In genomic region chr3:195773956-195774537, GRCh38 we compare ENCODE assay signal across 21 cellular contexts. TPM values are rescaled to one million over a fixed set of nuclear protein-coding genes. Genes with fewer than 3 reads are reported as not detected.
A peak's percentile ranks its signal among the peaks of the same experiment; 100 is the strongest.
DNase-seq lines count a peak whose midpoint lies in the region; ATAC-seq, FAIRE-seq and TF ChIP-seq lines count a peak whose summit lies in the region.
"Had no signal": no experiment of that assay in that cellular context is flagged by ENCODE, and none has a peak within 500 bp of the region (broad histone marks: within the 10 kb centered on the region; RNA-seq: fewer than 3 reads in every experiment).

No MANE protein-coding gene starts in this region.

- no peak for TF ChIP-seq POLR2A in HepG2 (IDR thresholded peaks at IDR 0.05; ENCODE audit: insufficient read depth in 1 of 2, low read depth in 2 of 2, low read length in 2 of 2)
- TF ChIP-seq POLR2A in spleen (IDR thresholded peaks at IDR 0.05), result no peak
- TF ChIP-seq POLR2A in gastroesophageal sphincter (IDR thresholded peaks at IDR 0.05), result no peak

- TF ChIP-seq CTCF in WERI-Rb-1 (IDR thresholded peaks at IDR 0.05; ENCODE audit: low read depth, low read length), result peak; percentile 18; the same call in 1 of the 2 replicates
- TF ChIP-seq CTCF in HepG2 (CRISPR knock-in tag; IDR thresholded peaks at IDR 0.05), result no peak
- no peak for TF ChIP-seq CTCF in spleen (IDR thresholded peaks at IDR 0.05 in 8 of 11, conservative IDR thresholded peaks at IDR 0.05 in 3 of 11)
- no peak for TF ChIP-seq CTCF in gastroesophageal sphincter (IDR thresholded peaks at IDR 0.05)

- no peak overlapping the region for H3K27ac ChIP-seq in WERI-Rb-1
- H3K27ac ChIP-seq in HepG2 (ENCODE audit: extremely low read length, insufficient read depth, low read length), result no peak overlapping the region
- H3K27ac ChIP-seq in spleen, result no peak overlapping the region
- no peak overlapping the region for H3K27ac ChIP-seq in gastroesophageal sphincter
- H3K27ac ChIP-seq: BLaER1 had no signal

- H2AFZ ChIP-seq in HepG2 (ENCODE audit: low read length), result no peak overlapping the region
- H2AFZ ChIP-seq: GM23338 had no signal

- TF ChIP-seq EP300 in HepG2 (IDR thresholded peaks at IDR 0.05; ENCODE audit: low read depth in 2 of 2, low read length in 2 of 2), result no peak
- TF ChIP-seq EP300 in HepG2 (CRISPR knock-in tag; IDR thresholded peaks at IDR 0.05; ENCODE audit: borderline replicate concordance), result no peak
- no peak for TF ChIP-seq EP300 in gastroesophageal sphincter (IDR thresholded peaks at IDR 0.05)

- CTCF ChIA-PET in HepG2 (lab: Yijun Ruan, JAX; ENCODE audit: low intra/inter-chr PET ratio, low total read pairs), result interaction anchor here (1.3 kb wide), 1 partner anchor 121 kb away, joined by 5 read pairs; no protein-coding TSS in a partner anchor

- H3K4me1 ChIP-seq in HepG2 (ENCODE audit: insufficient read depth, low read length), result no peaks in the 10 kb centered on the region
- H3K4me1 ChIP-seq in spleen, result no peaks in the 10 kb centered on the region
- no peaks in the 10 kb centered on the region for H3K4me1 ChIP-seq in gastroesophageal sphincter
- H3K4me1 ChIP-seq: BLaER1 had no signal

- H3K9me3 ChIP-seq in WERI-Rb-1 (ENCODE audit: severe bottlenecking) (no peaks in the 10 kb centered on the region), HepG2 (ENCODE audit: low read length) (no peaks in the 10 kb centered on the region), spleen (no peaks in the 10 kb centered on the region), gastroesophageal sphincter (no peaks in the 10 kb centered on the region)

- 50% methylated on average over 23 of the region's 23 CpGs for WGBS in HepG2 (ENCODE audit: low lambda C conversion rate)
- WGBS in spleen, 5 donors, result 90 to 96% (median 91%) methylated on average over 23 of the region's 23 CpGs
- 89% methylated on average over 16 of the region's 23 CpGs; no CpG with 5 or more reads in 1 of the 2 donors for WGBS in gastroesophageal sphincter (ENCODE audit: low coverage in 1 of 2), 2 donors

- ATAC-seq in HepG2, result peak; percentile 30; the same call in 2 of the 3 replicates
- no peak for ATAC-seq in gastroesophageal sphincter
- ATAC-seq: GM12878 had no signal

- in situ Hi-C loops in HepG2 (cut with HindIII; ENCODE audit: extremely low pct_ligation_motif_present, low pct_unique_long_range_greater_than_20kb), result no loop called here

- no peak overlapping the region for H3K9ac ChIP-seq in HepG2 (ENCODE audit: insufficient read depth, low read depth, low read length)
- H3K9ac ChIP-seq: BLaER1 had no signal

- no TSS peak for BruUV-seq in HepG2 (replicated peaks; lab: Mats Ljungman, UMichigan)

- FAIRE-seq in HepG2 (lab: Jason Lieb, UNC), result no peak
- FAIRE-seq: GM12878, GM18507 had no signal

- DNase-seq in D341Med (ENCODE audit: low spot score) (peak; percentile 37), WERI-Rb-1 (no peak), HepG2 (ENCODE audit: low spot score) (no peak), spleen (peak; percentile 41), NCI-H510A (lab: John Stamatoyannopoulos, UW) (no peak)
- DNase-seq in activated CD4-positive, CD25-positive, alpha-beta regulatory T cell treated with anti-CD3 and anti-CD28 coated beads, Interleukin-2, amount 50 U/mL, for 72 hours, result no peak
- DNase-seq: CD4-positive, alpha-beta memory T cell; IMR-90; NCI-H1417 treated with DMSO at 0.1 percent for 48 hours; NCI-H187 treated with DMSO at 0.1 percent for 48 hours; NCI-H2227 treated with DMSO at 0.1 percent for 48 hours; NCI-H524 treated with DMSO at 0.1 percent for 48 hours; RPMI8226; SHP77 treated with DMSO at 0.1 percent for 48 hours had no signal

- POLR2A ChIA-PET in HepG2 (lab: Yijun Ruan, JAX), result no interaction called here

- intact Hi-C loops in HepG2 (cut with micrococcal nuclease; ENCODE audit: unreplicated experiment) (no loop called here), spleen (cut with DNase I; ENCODE audit: low total_unique reads) (no loop called here)

- H3K4me3 ChIP-seq in WERI-Rb-1 (ENCODE audit: low read depth, low read length) (no peak overlapping the region), HepG2 (replicated peaks in 1 of 3; ENCODE audit: insufficient read depth in 1 of 3, low read depth in 2 of 3, low read length in 3 of 3) (no peak overlapping the region), spleen (no peak overlapping the region), gastroesophageal sphincter (no peak overlapping the region)
- H3K4me3 ChIP-seq: BLaER1, GM12878, GM23338 had no signal

- no peaks in the 10 kb centered on the region for H3K36me3 ChIP-seq in WERI-Rb-1
- H3K36me3 ChIP-seq in HepG2 (replicated peaks in 1 of 2; ENCODE audit: control insufficient read depth in 1 of 2, insufficient read depth in 2 of 2, low read length in 2 of 2), result no peaks in the 10 kb centered on the region
- no peaks in the 10 kb centered on the region for H3K36me3 ChIP-seq in spleen
- H3K36me3 ChIP-seq in gastroesophageal sphincter, result no peaks in the 10 kb centered on the region
- H3K36me3 ChIP-seq: BLaER1 had no signal

- H3K27me3 ChIP-seq in WERI-Rb-1 (ENCODE audit: insufficient read depth, low read depth, severe bottlenecking) (no peaks in the 10 kb centered on the region), HepG2 (ENCODE audit: control insufficient read depth in 1 of 2, insufficient read depth in 2 of 2, low read length in 2 of 2) (peaks cover 4 to 23% of the 10 kb centered on the region in 2 experiments; a peak in 4 of 5 replicates), spleen (replicated peaks in 1 of 7) (no peaks in the 10 kb centered on the region), gastroesophageal sphincter (peaks cover 9% of the 10 kb centered on the region)
- H3K27me3 ChIP-seq: BLaER1 had no signal

- H3K79me2 ChIP-seq in HepG2 (ENCODE audit: insufficient read depth, low read length), result no peaks in the 10 kb centered on the region

- TF ChIP-seq RAD21 in HepG2 (CRISPR knock-in tag; IDR thresholded peaks at IDR 0.05), result no peak

- H3K4me2 ChIP-seq in HepG2 (ENCODE audit: low read depth, low read length), result no peak overlapping the region
- H3K4me2 ChIP-seq: BLaER1, GM23338 had no signal

- H4K20me1 ChIP-seq in HepG2 (ENCODE audit: insufficient read depth, low read length), result no peaks in the 10 kb centered on the region
- H4K20me1 ChIP-seq: BLaER1 had no signal

RNA-seq across cellular contexts. Expression of gene MUC4, which starts 37.7 kb away (rescaled TPM):
- total RNA-seq in HepG2 (2016; rRNA removed; fragmentation: Illumina TruSeq; extraction: Trizol) (not detected in 2 replicates), spleen (not detected), gastroesophageal sphincter (1 to 10 TPM in 1 of 4 donors, under 1 TPM in 2, not detected in 1; 0.19 to 3.0 (median 0.47) TPM)
- not detected in 2 replicates for total RNA-seq in HepG2 (2016; cell fraction: cytosol; rRNA removed; fragmentation: Illumina TruSeq; extraction: Trizol; ENCODE audit: low read depth)
- not detected in 2 replicates for total RNA-seq in HepG2 (2016; cell fraction: insoluble cytoplasmic fraction; rRNA removed; fragmentation: Illumina TruSeq; extraction: Trizol)
- not detected in 2 replicates for total RNA-seq in HepG2 (2016; cell fraction: membrane; rRNA removed; fragmentation: Illumina TruSeq; extraction: Trizol)
- total RNA-seq in HepG2 (2016; cell fraction: nucleus; rRNA removed; fragmentation: Illumina TruSeq; extraction: Trizol), result not detected in 2 replicates
- polyA plus RNA-seq in HepG2 (2011; rRNA removed) (0.03 TPM in 1 of 2 replicates, not detected in the other), spleen (under 1 TPM in 2 of 3 donors, not detected in 1; 0.02 to 0.03 TPM)
- polyA plus RNA-seq in HepG2 (2011; cell fraction: cytosol; rRNA removed), result 0.01 TPM in 1 of 2 replicates, not detected in the other
- polyA plus RNA-seq in HepG2 (2011; cell fraction: nucleus; rRNA removed), result 0.10 and 0.42 TPM in 2 replicates
- polyA plus RNA-seq in HepG2 (2012), result not detected in 2 replicates
- not detected in 2 replicates for polyA plus RNA-seq in HepG2 (2016; cell fraction: cytosol; fragmentation: Illumina TruSeq; extraction: Trizol; ENCODE audit: low read depth)
- not detected in 2 replicates for polyA plus RNA-seq in HepG2 (2016; cell fraction: insoluble cytoplasmic fraction; fragmentation: Illumina TruSeq; extraction: Trizol; ENCODE audit: low read depth)
- polyA plus RNA-seq in HepG2 (2016; cell fraction: membrane; fragmentation: Illumina TruSeq; extraction: Trizol; ENCODE audit: low read depth), result not detected in 2 replicates
- polyA plus RNA-seq in HepG2 (2016; cell fraction: nucleus; fragmentation: Illumina TruSeq; extraction: Trizol; ENCODE audit: insufficient read depth, low read depth), result not detected in 2 replicates
- polyA minus RNA-seq in HepG2 (2011; rRNA and poly(A)+ RNA removed; ENCODE audit: low replicate concordance), result 0.40 TPM in 1 of 2 replicates, not detected in the other
- not detected in 2 replicates for polyA minus RNA-seq in HepG2 (2011; cell fraction: cytosol; rRNA and poly(A)+ RNA removed)
- under 0.01 TPM in 1 of 2 replicates, not detected in the other for polyA minus RNA-seq in HepG2 (2011; cell fraction: nucleus; rRNA and poly(A)+ RNA removed)
- total RNA-seq: A673; CD4-positive, alpha-beta memory T cell; HT-29; IMR-90 had no signal
- polyA plus RNA-seq: CD4-positive, alpha-beta memory T cell; IMR-90 had no signal

RNA-seq across cellular contexts. Expression of gene MUC20, which starts 53.3 kb away (rescaled TPM):
- total RNA-seq in HepG2 (2016; rRNA removed; fragmentation: Illumina TruSeq; extraction: Trizol) (0.24 TPM in 1 of 2 replicates, not detected in the other), spleen (10 to 100 TPM in 1 of 7 donors, 1 to 10 TPM in 6; 1.8 to 13.6 (median 3.2) TPM), gastroesophageal sphincter (1 to 10 TPM; 2.0 to 7.7 (median 4.8) TPM)
- total RNA-seq in HepG2 (2016; cell fraction: cytosol; rRNA removed; fragmentation: Illumina TruSeq; extraction: Trizol; ENCODE audit: low read depth), result not detected in 2 replicates
- 0.09 TPM in 1 of 2 replicates, not detected in the other for total RNA-seq in HepG2 (2016; cell fraction: insoluble cytoplasmic fraction; rRNA removed; fragmentation: Illumina TruSeq; extraction: Trizol)
- total RNA-seq in HepG2 (2016; cell fraction: membrane; rRNA removed; fragmentation: Illumina TruSeq; extraction: Trizol), result not detected in 2 replicates
- total RNA-seq in HepG2 (2016; cell fraction: nucleus; rRNA removed; fragmentation: Illumina TruSeq; extraction: Trizol), result 0.34 TPM in 1 of 2 replicates, not detected in the other
- polyA plus RNA-seq in HepG2 (2011; rRNA removed) (0.83 and 1.2 TPM in 2 replicates), spleen (1 to 10 TPM in 2 of 3 donors, under 1 TPM in 1; 0.38 to 5.4 (median 3.3) TPM)
- 0.35 and 0.39 TPM in 2 replicates for polyA plus RNA-seq in HepG2 (2011; cell fraction: cytosol; rRNA removed)
- polyA plus RNA-seq in HepG2 (2011; cell fraction: nucleus; rRNA removed), result 4.6 and 6.0 TPM in 2 replicates
- 1.5 and 1.9 TPM in 2 replicates for polyA plus RNA-seq in HepG2 (2012)
- polyA plus RNA-seq in HepG2 (2016; cell fraction: cytosol; fragmentation: Illumina TruSeq; extraction: Trizol; ENCODE audit: low read depth), result 0.11 TPM in 1 of 2 replicates, not detected in the other
- polyA plus RNA-seq in HepG2 (2016; cell fraction: insoluble cytoplasmic fraction; fragmentation: Illumina TruSeq; extraction: Trizol; ENCODE audit: low read depth), result 0.23 TPM in 1 of 2 replicates, not detected in the other
- polyA plus RNA-seq in HepG2 (2016; cell fraction: membrane; fragmentation: Illumina TruSeq; extraction: Trizol; ENCODE audit: low read depth), result 0.16 and 0.24 TPM in 2 replicates
- polyA plus RNA-seq in HepG2 (2016; cell fraction: nucleus; fragmentation: Illumina TruSeq; extraction: Trizol; ENCODE audit: insufficient read depth, low read depth), result 0.79 and 1.7 TPM in 2 replicates
- 0.23 and 0.48 TPM in 2 replicates for polyA minus RNA-seq in HepG2 (2011; rRNA and poly(A)+ RNA removed; ENCODE audit: low replicate concordance)
- polyA minus RNA-seq in HepG2 (2011; cell fraction: cytosol; rRNA and poly(A)+ RNA removed), result not detected in 2 replicates
- 1.2 TPM in 1 of 2 replicates, not detected in the other for polyA minus RNA-seq in HepG2 (2011; cell fraction: nucleus; rRNA and poly(A)+ RNA removed)
- total RNA-seq: GM23338, IMR-90 had no signal

Comparison
In these comparisons a context has a peak if more than half of its experiments do, and no peak if none do; other contexts are left out.
1. DNase-seq: peak in D341Med (single experiment) and spleen (single experiment); none in WERI-Rb-1 (single experiment), HepG2 (single experiment), activated CD4-positive, CD25-positive, alpha-beta regulatory T cell treated with anti-CD3 and anti-CD28 coated beads, Interleukin-2, amount 50 U/mL, for 72 hours (single experiment) and NCI-H510A (single experiment).